ENCODE assay signal across 8 cellular contexts in the genomic region with DNA sequence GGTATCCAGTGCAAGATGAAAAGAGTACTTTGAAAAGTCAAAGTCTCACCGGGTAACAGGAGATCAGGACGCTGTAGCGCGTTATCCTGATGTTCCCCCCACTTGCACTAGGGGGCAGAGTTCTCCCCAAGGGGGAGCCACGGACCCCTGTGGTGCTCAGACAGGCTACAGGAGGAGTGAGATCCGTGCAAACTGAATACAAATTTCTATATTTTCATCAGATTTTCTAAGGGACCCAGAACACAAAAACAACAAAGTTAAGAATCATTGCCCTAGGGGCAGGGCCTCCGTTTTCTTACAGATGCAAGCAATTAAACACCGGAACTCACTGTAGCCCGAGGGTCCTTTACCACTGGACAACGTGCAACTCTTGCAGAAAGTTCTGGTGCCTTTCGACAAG. TPM values are rescaled to one million over a fixed set of nuclear protein-coding genes. Genes with fewer than 3 reads are reported as not detected.
DNase-seq lines count a peak whose midpoint lies in the region; ATAC-seq, FAIRE-seq and TF ChIP-seq lines count a peak whose summit lies in the region.

No MANE protein-coding gene starts in this region.

- H4K20me1 ChIP-seq in mammary epithelial cell (ENCODE audit: insufficient read depth, low read length): peaks cover 19% of the 10 kb centered on the region
- H4K20me1 ChIP-seq in HepG2 (ENCODE audit: insufficient read depth, low read length): no peaks in the 10 kb centered on the region; the same call in 1 of the 2 replicates

- ATAC-seq in HG03432 (IDR thresholded peaks at IDR 0.05; ENCODE audit: unreplicated experiment) (peak; percentile 61), HepG2 (peak; percentile 81)

- POLR2A ChIA-PET in HepG2 (lab: Yijun Ruan, JAX): no interaction called here

- H3K4me3 ChIP-seq in mammary epithelial cell (replicated peaks in 1 of 3; ENCODE audit: insufficient read depth in 1 of 3, low read depth in 2 of 3, low read length in 3 of 3) (peak overlapping the region; percentile 90 to 97 (median 96)), HepG2 (replicated peaks in 1 of 3; ENCODE audit: insufficient read depth in 1 of 3, low read depth in 2 of 3, low read length in 3 of 3) (no peak overlapping the region)

- H3K79me2 ChIP-seq in mammary epithelial cell (ENCODE audit: insufficient read depth, low read length) (peaks cover 68% of the 10 kb centered on the region), HepG2 (ENCODE audit: insufficient read depth, low read length) (no peaks in the 10 kb centered on the region)

- peaks cover 30% of the 10 kb centered on the region for H3K4me1 ChIP-seq in mammary epithelial cell (ENCODE audit: insufficient read depth, low read length)
- H3K4me1 ChIP-seq in HepG2 (ENCODE audit: insufficient read depth, low read length): peaks cover 18% of the 10 kb centered on the region

- H3K27ac ChIP-seq in mammary epithelial cell (ENCODE audit: insufficient read depth, low read depth, low read length) (peak overlapping the region; percentile 95), HepG2 (ENCODE audit: extremely low read length, insufficient read depth, low read length) (no peak overlapping the region)

- H3K4me2 ChIP-seq in mammary epithelial cell (ENCODE audit: insufficient read depth, low read depth, low read length) (peak overlapping the region; percentile 81), HepG2 (ENCODE audit: low read depth, low read length) (no peak overlapping the region)

- TF ChIP-seq RAD21 in HepG2 (CRISPR knock-in tag; IDR thresholded peaks at IDR 0.05): 0 out of 2 replicates have a peak, but pooled peaks have one; percentile 36

- CTCF ChIA-PET in mammary epithelial cell (lab: Charles Lee; ENCODE audit: low non-redundant PET) (interaction anchor here (0.7 kb wide), 1 partner anchor 185 kb away, joined by 3 read pairs; no protein-coding TSS in a partner anchor), HepG2 (lab: Yijun Ruan, JAX; ENCODE audit: low intra/inter-chr PET ratio, low total read pairs) (interaction anchor here (2.2 kb wide), 1 partner anchor 255 kb away, joined by 7 read pairs; no protein-coding TSS in a partner anchor)

- dilution Hi-C loops in mammary epithelial cell (cut with HindIII; ENCODE audit: low sequenced_read_pairs): no loop called here

- no peaks in the 10 kb centered on the region for H3K27me3 ChIP-seq in mammary epithelial cell (ENCODE audit: insufficient read depth, low read length)
- peaks cover 3 to 37% of the 10 kb centered on the region in 2 experiments; a peak in 3 of 5 replicates for H3K27me3 ChIP-seq in HepG2 (ENCODE audit: control insufficient read depth in 1 of 2, insufficient read depth in 2 of 2, low read length in 2 of 2)

- 18% methylated on average over 11 of the region's 11 CpGs for WGBS in mammary epithelial cell (ENCODE audit: low coverage, missing lambda C conversion rate)
- 5% methylated on average over 11 of the region's 11 CpGs for WGBS in HepG2 (ENCODE audit: low lambda C conversion rate)

- no peaks in the 10 kb centered on the region for H3K9me3 ChIP-seq in mammary epithelial cell (replicated peaks; ENCODE audit: insufficient read depth, low read length)
- no peaks in the 10 kb centered on the region for H3K9me3 ChIP-seq in HepG2 (ENCODE audit: low read length)

- peak; percentile 39 for FAIRE-seq in HepG2 (lab: Jason Lieb, UNC)

- no peak overlapping the region for H2AFZ ChIP-seq in mammary epithelial cell (ENCODE audit: low read depth, low read length)
- no peak overlapping the region for H2AFZ ChIP-seq in HepG2 (ENCODE audit: low read length)

- peak; percentile 53 for DNase-seq in DMS53 treated with DMSO at 0.1 percent for 48 hours (lab: John Stamatoyannopoulos, UW; ENCODE audit: unreplicated experiment)
- DNase-seq in GM19240 (ENCODE audit: insufficient read length, low spot score): peak; percentile 28
- DNase-seq in OCI-M2 (lab: John Stamatoyannopoulos, UW; ENCODE audit: unreplicated experiment): peak; percentile 12
- DNase-seq in mammary epithelial cell: peak; percentile 68
- peak; percentile 25 for DNase-seq in HepG2 (ENCODE audit: low spot score)
- DNase-seq in stromal cell of bone marrow (ENCODE audit: low read depth): peak; percentile 54
- no peak for DNase-seq in activated gamma-delta T cell treated with Interleukin-2 at 50 U/mL for 16 hours

- H3K9ac ChIP-seq in mammary epithelial cell (ENCODE audit: insufficient read depth, low read length): peak overlapping the region; percentile 98
- H3K9ac ChIP-seq in HepG2 (ENCODE audit: insufficient read depth, low read depth, low read length): no peak overlapping the region

- no peaks in the 10 kb centered on the region for H3K36me3 ChIP-seq in mammary epithelial cell (ENCODE audit: insufficient read depth, low read length)
- no peaks in the 10 kb centered on the region for H3K36me3 ChIP-seq in HepG2 (replicated peaks in 1 of 2; ENCODE audit: control insufficient read depth in 1 of 2, insufficient read depth in 2 of 2, low read length in 2 of 2)

- TF ChIP-seq POLR2A in HepG2 (IDR thresholded peaks at IDR 0.05; ENCODE audit: insufficient read depth in 1 of 2, low read depth in 2 of 2, low read length in 2 of 2): no peak

- intact Hi-C loops in mammary epithelial cell (cut with micrococcal nuclease) (loop anchor here (1.0 to 5.0 kb wide), 4 partner anchors 87 to 255 kb away; no protein-coding TSS in a partner anchor), HepG2 (cut with micrococcal nuclease; ENCODE audit: unreplicated experiment) (loop anchor here (1.0 to 5.0 kb wide), 4 partner anchors 142 to 255 kb away; no protein-coding TSS in a partner anchor)

- TF ChIP-seq EP300 in HepG2 (IDR thresholded peaks at IDR 0.05; ENCODE audit: low read depth in 2 of 2, low read length in 2 of 2) (no peak), HepG2 (CRISPR knock-in tag; IDR thresholded peaks at IDR 0.05; ENCODE audit: borderline replicate concordance) (no peak)

- in situ Hi-C loops in mammary epithelial cell (cut with MboI; ENCODE audit: low sequenced_read_pairs in 2 of 2) (loop anchor here (10.0 kb wide), 3 partner anchors 191 to 251 kb away; no protein-coding TSS in a partner anchor), HepG2 (cut with HindIII; ENCODE audit: extremely low pct_ligation_motif_present, low pct_unique_long_range_greater_than_20kb) (loop anchor here (10.0 kb wide), 1 partner anchor 251 kb away; no protein-coding TSS in a partner anchor)

- TF ChIP-seq CTCF in mammary epithelial cell (conservative IDR thresholded peaks at IDR 0.05 in 1 of 2, IDR thresholded peaks at IDR 0.05 in 1 of 2; ENCODE audit: extremely low read depth in 1 of 2, insufficient read depth in 1 of 2, low read depth in 1 of 2, low read length in 2 of 2): peak; percentile 86 to 95
- peak; percentile 76 for TF ChIP-seq CTCF in HepG2 (CRISPR knock-in tag; IDR thresholded peaks at IDR 0.05)

- BruUV-seq in mammary epithelial cell (replicated peaks; lab: Mats Ljungman, UMichigan) (no TSS peak), HepG2 (replicated peaks; lab: Mats Ljungman, UMichigan) (no TSS peak)

TF ChIP-seq in HepG2, 621 proteins besides CTCF, POLR2A, EP300 and RAD21 (continues in another document):
- TF ChIP-seq SMC3 (IDR thresholded peaks at IDR 0.05; ENCODE audit: low read length): peak; percentile 74
- 0 out of 2 replicates have a peak, but pooled peaks have one; percentile 49 for TF ChIP-seq ZNF800 (CRISPR knock-in tag; IDR thresholded peaks at IDR 0.05)
- TF ChIP-seq KDM2A (CRISPR knock-in tag; IDR thresholded peaks at IDR 0.05; ENCODE audit: borderline replicate concordance, low read depth): peak; percentile 44; the same call in 1 of the 2 replicates
- no peak for TF ChIP-seq ZIK1 (CRISPR knock-in tag; IDR thresholded peaks at IDR 0.05; ENCODE audit: borderline replicate concordance, low read depth)
- peak; percentile 70 for TF ChIP-seq STAG1 (CRISPR knock-in tag; IDR thresholded peaks at IDR 0.05)

RNA-seq across cellular contexts. Expression of gene MYO10, which starts 2.0 kb away (rescaled TPM):
- total RNA-seq in mammary epithelial cell (10 to 100 TPM; 34.3 to 69.7 TPM), HepG2 (2016; rRNA removed; fragmentation: Illumina TruSeq; extraction: Trizol) (14.0 and 14.8 TPM in 2 replicates)
- polyA plus RNA-seq in mammary epithelial cell (13.1 TPM), HepG2 (2011; rRNA removed) (4.5 and 6.2 TPM in 2 replicates)
- polyA minus RNA-seq in mammary epithelial cell: 126 TPM
- total RNA-seq in HepG2 (2016; cell fraction: cytosol; rRNA removed; fragmentation: Illumina TruSeq; extraction: Trizol; ENCODE audit: low read depth): 0.71 and 1.1 TPM in 2 replicates
- 12.7 and 14.5 TPM in 2 replicates for total RNA-seq in HepG2 (2016; cell fraction: insoluble cytoplasmic fraction; rRNA removed; fragmentation: Illumina TruSeq; extraction: Trizol)
- 2.1 and 2.5 TPM in 2 replicates for total RNA-seq in HepG2 (2016; cell fraction: membrane; rRNA removed; fragmentation: Illumina TruSeq; extraction: Trizol)
- 13.7 and 14.0 TPM in 2 replicates for total RNA-seq in HepG2 (2016; cell fraction: nucleus; rRNA removed; fragmentation: Illumina TruSeq; extraction: Trizol)
- polyA plus RNA-seq in HepG2 (2011; cell fraction: cytosol; rRNA removed): 4.8 and 5.4 TPM in 2 replicates
- polyA plus RNA-seq in HepG2 (2011; cell fraction: nucleus; rRNA removed): 9.9 and 11.4 TPM in 2 replicates
- polyA plus RNA-seq in HepG2 (2012): 16.8 and 17.6 TPM in 2 replicates
- 0.22 and 0.27 TPM in 2 replicates for polyA plus RNA-seq in HepG2 (2016; cell fraction: cytosol; fragmentation: Illumina TruSeq; extraction: Trizol; ENCODE audit: low read depth)
- polyA plus RNA-seq in HepG2 (2016; cell fraction: insoluble cytoplasmic fraction; fragmentation: Illumina TruSeq; extraction: Trizol; ENCODE audit: low read depth): 8.5 and 10.2 TPM in 2 replicates
- polyA plus RNA-seq in HepG2 (2016; cell fraction: membrane; fragmentation: Illumina TruSeq; extraction: Trizol; ENCODE audit: low read depth): 0.73 and 0.76 TPM in 2 replicates
- polyA plus RNA-seq in HepG2 (2016; cell fraction: nucleus; fragmentation: Illumina TruSeq; extraction: Trizol; ENCODE audit: insufficient read depth, low read depth): 10.0 and 10.4 TPM in 2 replicates
- 16.0 and 20.3 TPM in 2 replicates for polyA minus RNA-seq in HepG2 (2011; rRNA and poly(A)+ RNA removed; ENCODE audit: low replicate concordance)
- 9.8 and 12.3 TPM in 2 replicates for polyA minus RNA-seq in HepG2 (2011; cell fraction: cytosol; rRNA and poly(A)+ RNA removed)
- 23.9 and 27.7 TPM in 2 replicates for polyA minus RNA-seq in HepG2 (2011; cell fraction: nucleus; rRNA and poly(A)+ RNA removed)

Comparison
In these comparisons a context has a peak if more than half of its experiments do, and no peak if none do; other contexts are left out.
1. H3K4me3 ChIP-seq: peak in mammary epithelial cell (3 of 3); none in HepG2 (0 of 3).